ENCODE assay signal across 17 cellular contexts in genomic region chr17:27320222-27320560, GRCh38. TPM values are rescaled to one million over a fixed set of nuclear protein-coding genes. Genes with fewer than 3 reads are reported as not detected.
DNase-seq lines count a peak whose midpoint lies in the region; ATAC-seq and TF ChIP-seq lines count a peak whose summit lies in the region.
"Had no signal": no experiment of that assay in that cellular context is flagged by ENCODE, and none has a peak within 500 bp of the region (broad histone marks: within the 10 kb centered on the region; RNA-seq: fewer than 3 reads in every experiment).

No MANE protein-coding gene starts in this region.

- TF ChIP-seq CTCF in WERI-Rb-1 (IDR thresholded peaks at IDR 0.05; ENCODE audit: low read depth, low read length), result no peak
- TF ChIP-seq CTCF in lower lobe of right lung (IDR thresholded peaks at IDR 0.05), result no peak
- no peak for TF ChIP-seq CTCF in endodermal cell (conservative IDR thresholded peaks at IDR 0.05)

- H3K9ac ChIP-seq in stomach smooth muscle (ENCODE audit: low read length in 2 of 2), result peak overlapping the region in 1 of 2 donors; percentile 42
- H3K9ac ChIP-seq in endodermal cell (ENCODE audit: extremely low read depth, low read length, poor library complexity, severe bottlenecking), result no peak overlapping the region

- no peaks in the 10 kb centered on the region for H3K27me3 Mint-ChIP-seq in endodermal cell (ENCODE audit: insufficient read depth)
- H3K27me3 Mint-ChIP-seq: CD4-positive, alpha-beta T cell had no signal

- H3K36me3 ChIP-seq in WERI-Rb-1, result peaks cover 31% of the 10 kb centered on the region
- H3K36me3 ChIP-seq in lower lobe of right lung, result peaks cover 45% of the 10 kb centered on the region
- peaks cover 3 to 19% of the 10 kb centered on the region in 2 donors for H3K36me3 ChIP-seq in stomach smooth muscle (ENCODE audit: control insufficient read depth in 2 of 2, insufficient read depth in 2 of 2, low read length in 2 of 2)
- H3K36me3 ChIP-seq in endodermal cell (ENCODE audit: control insufficient read depth, insufficient read depth, low read length), result peaks cover 30% of the 10 kb centered on the region

- DNase-seq in DMS53 (lab: John Stamatoyannopoulos, UW) (peak; percentile 90), DMS53 treated with DMSO at 0.1 percent for 48 hours (lab: John Stamatoyannopoulos, UW; ENCODE audit: unreplicated experiment) (no peak), WERI-Rb-1 (peak; percentile 84), lower lobe of right lung (no peak), endodermal cell (no peak), GF-D8 (lab: John Stamatoyannopoulos, UW) (no peak)
- DNase-seq: 8988T; activated CD4-positive, alpha-beta T cell treated with anti-CD3 and anti-CD28 coated beads for 4 hours; activated T-cell treated with anti-CD3 and anti-CD28 coated beads, Interleukin-2, amount 50 U/mL, for 72 hours; CD4-positive, alpha-beta T cell; effector CD8-positive, alpha-beta T cell; KBM-7; NCI-H526; stimulated activated naive CD4-positive, alpha-beta T cell treated with Interleukin-2 at 50 U/mL for 16 hours had no signal

- intact Hi-C loops in lower lobe of right lung (cut with DNase I), result no loop called here

- H3K9me3 Mint-ChIP-seq in endodermal cell, result no peaks in the 10 kb centered on the region
- H3K9me3 Mint-ChIP-seq: activated T-cell treated with anti-CD3 and anti-CD28 coated beads, Interleukin-2, amount 50 U/mL, for 72 hours; CD4-positive, alpha-beta T cell; T-helper 1 cell treated with Interleukin-12 subunit alpha and Interleukin-12 subunit beta and Interleukin-4 antibody, amounts not matched to agents 30 μg/mL and 1 μg/mL, for 36 hours had no signal

- no peak overlapping the region for H3K4me3 Mint-ChIP-seq in endodermal cell
- H3K4me3 Mint-ChIP-seq: activated T-cell treated with anti-CD3 and anti-CD28 coated beads, Interleukin-2, amount 50 U/mL, for 72 hours; CD4-positive, alpha-beta T cell; T-helper 1 cell treated with Interleukin-12 subunit alpha and Interleukin-12 subunit beta and Interleukin-4 antibody, amounts not matched to agents 30 μg/mL and 1 μg/mL, for 36 hours had no signal

- H3K4me1 ChIP-seq in lower lobe of right lung, result peaks cover 69% of the 10 kb centered on the region
- peaks cover 48% of the 10 kb centered on the region for H3K4me1 ChIP-seq in stomach smooth muscle (ENCODE audit: control insufficient read depth, insufficient read depth, low read length)
- H3K4me1 ChIP-seq in endodermal cell (ENCODE audit: control insufficient read depth, insufficient read depth, low read length), result no peaks in the 10 kb centered on the region

- WGBS in endodermal cell (ENCODE audit: insufficient coverage in 1 of 2, insufficient read length in 1 of 2), 2 experiments, result 95 to 100% methylated on average over 3 to 4 of the region's 4 CpGs

- H3K27ac ChIP-seq in WERI-Rb-1 (peak overlapping the region; percentile 76), lower lobe of right lung (peak overlapping the region; percentile 57), stomach smooth muscle (ENCODE audit: low read length) (peak overlapping the region; percentile 61), endodermal cell (ENCODE audit: low read depth, low read length) (no peak overlapping the region)

- no peak overlapping the region for H3K27ac Mint-ChIP-seq in endodermal cell
- H3K27ac Mint-ChIP-seq: CD4-positive, alpha-beta T cell; T-helper 1 cell treated with Interleukin-12 subunit alpha and Interleukin-12 subunit beta and Interleukin-4 antibody, amounts not matched to agents 30 μg/mL and 1 μg/mL, for 36 hours had no signal

- peaks cover 31% of the 10 kb centered on the region for H3K36me3 Mint-ChIP-seq in endodermal cell (ENCODE audit: low read depth)

- H3K27me3 ChIP-seq in WERI-Rb-1 (ENCODE audit: insufficient read depth, low read depth, severe bottlenecking) (no peaks in the 10 kb centered on the region), lower lobe of right lung (ENCODE audit: low read depth) (no peaks in the 10 kb centered on the region), stomach smooth muscle (ENCODE audit: control insufficient read depth in 1 of 2, insufficient read depth in 2 of 2, low read length in 2 of 2) (no peaks in the 10 kb centered on the region), endodermal cell (ENCODE audit: control insufficient read depth, insufficient read depth, low read length, poor library complexity, severe bottlenecking) (no peaks in the 10 kb centered on the region)

- H3K4me1 Mint-ChIP-seq in endodermal cell, result peaks cover 10% of the 10 kb centered on the region

- ATAC-seq in lower lobe of right lung, result peak in 1 of 2 donors; percentile 1
- no peak for ATAC-seq in HG02938 (IDR thresholded peaks at IDR 0.05; ENCODE audit: unreplicated experiment)
- ATAC-seq: activated T-cell treated with anti-CD3 and anti-CD28 coated beads, Interleukin-2, amount 50 U/mL, for 72 hours had no signal

- H3K4me3 ChIP-seq in WERI-Rb-1 (ENCODE audit: low read depth, low read length), result no peak overlapping the region
- no peak overlapping the region for H3K4me3 ChIP-seq in lower lobe of right lung
- peak overlapping the region in 1 of 2 donors; percentile 3 for H3K4me3 ChIP-seq in stomach smooth muscle (ENCODE audit: low read length in 2 of 2)
- H3K4me3 ChIP-seq in endodermal cell (ENCODE audit: low read length), result no peak overlapping the region

- no peaks in the 10 kb centered on the region for H3K9me3 ChIP-seq in WERI-Rb-1 (ENCODE audit: severe bottlenecking)
- H3K9me3 ChIP-seq in lower lobe of right lung, result no peaks in the 10 kb centered on the region
- H3K9me3 ChIP-seq in stomach smooth muscle (ENCODE audit: control insufficient read depth in 2 of 2, low read length in 2 of 2), result no peaks in the 10 kb centered on the region
- no peaks in the 10 kb centered on the region for H3K9me3 ChIP-seq in endodermal cell (ENCODE audit: control insufficient read depth, low read length)

RNA-seq across cellular contexts. Expression of gene WSB1, which starts 26.3 kb away (rescaled TPM):
- total RNA-seq in lower lobe of right lung (282 TPM), endodermal cell (100 to 1,000 TPM; 236 to 270 TPM)
- 364 TPM for polyA plus RNA-seq in endodermal cell (2013, experiment 1 of 2)
- 298 TPM for polyA plus RNA-seq in endodermal cell (2013, experiment 2 of 2)

Comparison
In these comparisons a context has a peak if more than half of its experiments do, and no peak if none do; other contexts are left out.
1. DNase-seq: peak in DMS53 (single experiment) and WERI-Rb-1 (single experiment); none in DMS53 treated with DMSO at 0.1 percent for 48 hours (single experiment), lower lobe of right lung (single experiment), endodermal cell (single experiment) and GF-D8 (single experiment).